ENCODE assay signal across 8 cellular contexts in the genomic region with DNA sequence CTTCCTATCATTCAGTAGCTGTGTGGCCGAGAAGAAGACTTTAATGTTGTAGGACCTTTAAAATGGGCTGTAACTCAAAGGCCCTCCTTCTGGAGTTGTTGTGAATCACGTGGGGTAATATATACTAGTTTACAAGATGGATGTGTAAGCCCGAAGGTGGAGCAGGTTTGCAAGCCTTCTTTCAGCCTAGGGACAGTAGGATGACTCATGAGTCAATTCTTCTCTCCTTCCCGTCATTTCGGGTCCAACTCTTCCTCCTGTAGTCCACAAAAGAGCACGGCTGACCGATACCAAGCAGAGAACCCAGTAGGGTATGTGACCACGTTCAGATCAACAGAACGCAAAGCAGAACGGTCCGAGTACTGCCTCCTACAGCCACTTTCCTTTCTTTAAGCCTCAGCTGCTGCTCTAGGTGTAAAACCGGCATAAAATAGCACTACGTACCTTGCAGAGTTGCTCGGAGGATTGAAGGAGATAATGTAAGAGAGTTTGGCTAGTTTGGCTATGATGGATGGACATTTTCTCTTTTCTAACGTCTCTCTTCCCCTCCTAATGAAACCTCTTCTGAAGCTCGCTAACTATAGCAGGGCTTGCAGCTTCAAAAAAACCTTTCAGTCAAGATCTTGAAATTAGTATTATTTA. TPM values are rescaled to one million over a fixed set of nuclear protein-coding genes. Genes with fewer than 3 reads are reported as not detected.
DNase-seq lines count a peak whose midpoint lies in the region; ATAC-seq lines count a peak whose summit lies in the region.

No MANE protein-coding gene starts in this region.

- peak overlapping the region; percentile 98; the same call in 1 of the 2 replicates for H3K27ac ChIP-seq in HUES64 (ENCODE audit: low read depth, low read length)

- H3K9ac ChIP-seq in HUES64 (ENCODE audit: low read depth, low read length) = peak overlapping the region; percentile 53

- 4% methylated on average over 15 of the region's 16 CpGs for WGBS in HUES64

- no peaks in the 10 kb centered on the region for H3K27me3 ChIP-seq in HUES64 (ENCODE audit: insufficient read depth, low read length)

- peaks cover 10% of the 10 kb centered on the region; the same call in 1 of the 2 replicates for H3K4me1 ChIP-seq in HUES64 (ENCODE audit: insufficient read depth, low read length)

- DNase-seq in Daoy (ENCODE audit: low read depth) (peak; percentile 70), SK-N-DZ (ENCODE audit: low spot score) (peak; percentile 36), astrocyte of the hippocampus (ENCODE audit: low read depth, low spot score) (peak; percentile 45), iPS-NIHi7 (ENCODE audit: extremely low spot score) (peak; percentile 48), SKM-1 treated with dmso at 0.1 percent for 144 hours (lab: John Stamatoyannopoulos, UW; ENCODE audit: unreplicated experiment) (no peak)
- peak; percentile 8 for DNase-seq in stimulated activated CD4-positive, alpha-beta T cell treated with anti-CD3 and anti-CD28 coated beads, Interleukin-12 subunit alpha, Interleukin-12 subunit beta, amount 100 ng/mL, for 4 hours

- H3K4me3 ChIP-seq in HUES64 (ENCODE audit: low read length) = peak overlapping the region; percentile 90

- H3K9me3 ChIP-seq in HUES64 (ENCODE audit: insufficient read depth, low read depth, low read length) = no peaks in the 10 kb centered on the region

- peak; percentile 30 for ATAC-seq in GM21367 (IDR thresholded peaks at IDR 0.05; ENCODE audit: unreplicated experiment)

- H3K36me3 ChIP-seq in HUES64 (ENCODE audit: insufficient read depth, low read length) = no peaks in the 10 kb centered on the region

RNA-seq across cellular contexts. Expression of a gene that starts 1.3 kb away (rescaled TPM):
- 8.7 and 13.1 TPM in 2 replicates for total RNA-seq in Daoy (2014; rRNA removed; shearing (Covaris generic))
- polyA plus RNA-seq in HUES64 (2013, experiment 1 of 2) = 26.9 TPM
- 27.2 TPM for polyA plus RNA-seq in HUES64 (2013, experiment 2 of 2)
- 6.0 and 8.5 TPM in 2 replicates for polyA plus RNA-seq in SK-N-DZ (2014; cell fraction: cytosol; rRNA removed)
- polyA plus RNA-seq in SK-N-DZ (2014; cell fraction: nucleus; rRNA removed) = 4.2 and 6.1 TPM in 2 replicates
